ENCODE assay signal across 9 cellular contexts in the genomic region with DNA sequence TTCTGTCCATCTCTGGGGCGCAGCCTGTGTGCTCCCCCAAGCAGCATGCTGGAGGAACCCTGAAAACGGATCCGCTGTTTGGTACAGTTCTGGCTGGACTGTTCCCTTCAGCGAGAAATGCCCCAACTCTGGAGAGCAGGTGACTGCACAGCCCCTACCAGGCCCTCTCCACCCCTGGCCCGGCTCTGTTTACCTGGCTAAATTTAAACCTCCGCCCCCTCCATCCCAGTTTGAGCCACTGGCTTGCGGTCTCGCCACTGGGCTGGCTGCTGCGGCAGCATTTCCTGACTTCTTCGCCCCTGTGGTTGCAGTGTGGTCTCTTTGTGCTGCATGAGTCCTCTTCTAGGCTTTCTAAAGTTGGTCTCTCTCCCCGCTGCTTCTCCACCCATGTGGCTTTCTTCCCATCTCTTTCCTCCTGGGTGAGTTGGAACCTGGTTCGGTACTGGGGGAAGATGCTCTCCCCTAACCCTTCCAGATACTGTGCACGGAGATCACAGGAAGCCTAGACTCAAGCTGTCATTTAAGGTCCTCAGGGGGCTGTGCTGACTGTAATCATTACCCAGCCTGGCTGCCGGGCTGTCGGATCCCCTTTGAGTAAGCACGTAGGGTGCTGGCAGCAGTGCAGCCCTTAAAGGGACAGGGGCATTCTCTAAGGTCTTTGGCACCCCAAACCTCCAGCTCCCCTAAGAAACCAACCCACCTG.
DNase-seq lines count a peak whose midpoint lies in the region; ATAC-seq lines count a peak whose summit lies in the region.
"Had no signal": no experiment of that assay in that cellular context is flagged by ENCODE, and none has a peak within 500 bp of the region (broad histone marks: within the 10 kb centered on the region; RNA-seq: fewer than 3 reads in every experiment).

No MANE protein-coding gene starts in this region.

- intact Hi-C loops in Right ventricle myocardium superior (cut with DNase I), result no loop called here

- DNase-seq in EL, result peak; percentile 72
- peak; percentile 73 for DNase-seq in activated CD4-positive, alpha-beta memory T cell treated with anti-CD3 and anti-CD28 coated beads, Interleukin-2, amount 10 ng/mL, durations not matched to agents 7 days and 5 days
- DNase-seq in mesenchymal stem cell, result no peak
- no peak for DNase-seq in HuH-7 (ENCODE audit: low spot score)
- DNase-seq in NCI-H446 treated with DMSO at 0.1 percent for 48 hours (lab: John Stamatoyannopoulos, UW), result no peak
- no peak for DNase-seq in Right ventricle myocardium superior

- H4K91ac ChIP-seq in mesenchymal stem cell (ENCODE audit: low read length), result no peak overlapping the region

- no peak overlapping the region for H2BK120ac ChIP-seq in mesenchymal stem cell (ENCODE audit: low read depth, low read length)

- peaks cover 76% of the 10 kb centered on the region for H3K27me3 Mint-ChIP-seq in activated CD4-positive, alpha-beta memory T cell treated with anti-CD3 and anti-CD28 coated beads, Interleukin-2, amount 10 ng/mL, durations not matched to agents 7 days and 5 days

- H3K36me3 Mint-ChIP-seq in activated CD4-positive, alpha-beta memory T cell treated with anti-CD3 and anti-CD28 coated beads, Interleukin-2, amount 10 ng/mL, durations not matched to agents 7 days and 5 days (ENCODE audit: low read depth), result peaks cover 2% of the 10 kb centered on the region

- H2BK12ac ChIP-seq in mesenchymal stem cell (ENCODE audit: low read length in 2 of 2), result no peak overlapping the region

- H3K18ac ChIP-seq in mesenchymal stem cell (ENCODE audit: low read depth in 1 of 2, low read length in 2 of 2), result no peak overlapping the region

- H3K4me1 ChIP-seq in mesenchymal stem cell (ENCODE audit: control insufficient read depth, insufficient read depth, low read depth, low read length), result peaks cover 37% of the 10 kb centered on the region

- peak overlapping the region; percentile 63 for H3K9ac ChIP-seq in mesenchymal stem cell (ENCODE audit: low read length)

- CTCF ChIA-PET in activated CD4-positive, alpha-beta memory T cell treated with anti-CD3 and anti-CD28 coated beads, Interleukin-2, amount 10 ng/mL, durations not matched to agents 7 days and 5 days (lab: Charles Lee), result interaction anchor here (0.6 to 3.7 kb wide), 7 partner anchors 9 to 543 kb away, joined by 3 to 22 read pairs (median 3); no protein-coding TSS in a partner anchor

- WGBS in mesenchymal stem cell, result 74% methylated on average over 16 of the region's 16 CpGs

- H3K79me1 ChIP-seq in mesenchymal stem cell (replicated peaks; ENCODE audit: low read length, poor library complexity, severe bottlenecking), result peaks cover 10% of the 10 kb centered on the region

- H3K4me3 ChIP-seq in mesenchymal stem cell (ENCODE audit: insufficient read depth in 1 of 2, low read depth in 1 of 2, low read length in 2 of 2), result peak overlapping the region in 1 of 2 experiments; percentile 87
- H3K4me3 ChIP-seq: SJSA1 had no signal

- H3K14ac ChIP-seq in mesenchymal stem cell (ENCODE audit: low read length in 2 of 2), result no peak overlapping the region

- no peak overlapping the region for H2BK15ac ChIP-seq in mesenchymal stem cell (ENCODE audit: low read depth, poor library complexity, severe bottlenecking)

- no peak overlapping the region for H3K4ac ChIP-seq in mesenchymal stem cell (ENCODE audit: low read depth in 1 of 2, low read length in 2 of 2)

- H2AK5ac ChIP-seq in mesenchymal stem cell (ENCODE audit: low read length, severe bottlenecking), result no peak overlapping the region

- no peak overlapping the region for H2BK5ac ChIP-seq in mesenchymal stem cell (ENCODE audit: low read depth, low read length, poor library complexity, severe bottlenecking)

- H3K23ac ChIP-seq in mesenchymal stem cell (ENCODE audit: low read length in 2 of 2), result no peak overlapping the region

- no peaks in the 10 kb centered on the region for H3K9me3 ChIP-seq in mesenchymal stem cell (ENCODE audit: control insufficient read depth, low read length)

- H3K9me3 Mint-ChIP-seq in activated CD4-positive, alpha-beta memory T cell treated with anti-CD3 and anti-CD28 coated beads, Interleukin-2, amount 10 ng/mL, durations not matched to agents 7 days and 5 days, result no peaks in the 10 kb centered on the region

- H3K27ac ChIP-seq in mesenchymal stem cell (ENCODE audit: low read length, poor library complexity, severe bottlenecking), result peak overlapping the region; percentile 41
- H3K27ac ChIP-seq: SJSA1 had no signal

- no peaks in the 10 kb centered on the region for H3K36me3 ChIP-seq in mesenchymal stem cell (ENCODE audit: control insufficient read depth in 1 of 2, insufficient read depth in 2 of 2, low read depth in 1 of 2, low read length in 2 of 2)
- H3K36me3 ChIP-seq: SJSA1 had no signal

- ATAC-seq in GM19351 (IDR thresholded peaks at IDR 0.05; ENCODE audit: unreplicated experiment) (peak; percentile 47), HG03432 (IDR thresholded peaks at IDR 0.05; ENCODE audit: unreplicated experiment) (peak; percentile 46), Right ventricle myocardium superior (ENCODE audit: poor library complexity) (no peak)

- peak overlapping the region; percentile 17 for H3K27ac Mint-ChIP-seq in activated CD4-positive, alpha-beta memory T cell treated with anti-CD3 and anti-CD28 coated beads, Interleukin-2, amount 10 ng/mL, durations not matched to agents 7 days and 5 days

- H3K4me2 ChIP-seq in mesenchymal stem cell (ENCODE audit: low read length, poor library complexity, severe bottlenecking), result peak overlapping the region; percentile 61

- peak overlapping the region; percentile 62 for H3K4me3 Mint-ChIP-seq in activated CD4-positive, alpha-beta memory T cell treated with anti-CD3 and anti-CD28 coated beads, Interleukin-2, amount 10 ng/mL, durations not matched to agents 7 days and 5 days

- POLR2A ChIA-PET in activated CD4-positive, alpha-beta memory T cell treated with anti-CD3 and anti-CD28 coated beads, Interleukin-2, amount 10 ng/mL, durations not matched to agents 7 days and 5 days (lab: Charles Lee), result interaction anchor here (1.1 kb wide), 1 partner anchor 416 kb away, joined by 4 read pairs; no protein-coding TSS in a partner anchor

- H4K8ac ChIP-seq in mesenchymal stem cell (ENCODE audit: low read length), result no peak overlapping the region

- H3K27me3 ChIP-seq in mesenchymal stem cell (ENCODE audit: control insufficient read depth in 1 of 2, insufficient read depth in 1 of 2, low read length in 2 of 2), result no peaks in the 10 kb centered on the region

- no peak overlapping the region for H2AFZ ChIP-seq in mesenchymal stem cell (ENCODE audit: low read depth, low read length)

- peaks cover 38% of the 10 kb centered on the region for H3K4me1 Mint-ChIP-seq in activated CD4-positive, alpha-beta memory T cell treated with anti-CD3 and anti-CD28 coated beads, Interleukin-2, amount 10 ng/mL, durations not matched to agents 7 days and 5 days

Comparison
In these comparisons a context has a peak if more than half of its experiments do, and no peak if none do; other contexts are left out.
1. DNase-seq: peak in EL (single experiment) and activated CD4-positive, alpha-beta memory T cell treated with anti-CD3 and anti-CD28 coated beads, Interleukin-2, amount 10 ng/mL, durations not matched to agents 7 days and 5 days (single experiment); none in mesenchymal stem cell (single experiment), HuH-7 (single experiment), NCI-H446 treated with DMSO at 0.1 percent for 48 hours (single experiment) and Right ventricle myocardium superior (single experiment).